24 cellular contexts compared by ENCODE assay signal in the genomic region with DNA sequence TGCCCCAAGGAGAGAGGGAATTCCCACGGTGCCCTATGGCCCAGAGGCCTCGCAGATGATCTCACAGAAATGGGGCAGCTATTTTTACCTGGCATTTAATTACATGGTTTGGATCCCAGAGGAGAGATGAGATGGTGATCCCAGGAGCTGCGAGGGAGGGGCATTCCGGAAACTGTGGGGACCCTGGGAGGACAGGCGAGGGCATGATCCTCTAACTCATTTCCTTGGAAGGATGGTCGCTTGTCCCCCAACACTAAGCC. TPM values are rescaled to one million over a fixed set of nuclear protein-coding genes. Genes with fewer than 3 reads are reported as not detected.
DNase-seq lines count a peak whose midpoint lies in the region; ATAC-seq and TF ChIP-seq lines count a peak whose summit lies in the region.
"Had no signal": no experiment of that assay in that cellular context is flagged by ENCODE, and none has a peak within 500 bp of the region (broad histone marks: within the 10 kb centered on the region; RNA-seq: fewer than 3 reads in every experiment).

No MANE protein-coding gene starts in this region.

- H3K27me3 ChIP-seq in SU-DHL-6 (ENCODE audit: low read length), result no peaks in the 10 kb centered on the region
- peaks cover 18% of the 10 kb centered on the region for H3K27me3 ChIP-seq in neural progenitor cell
- peaks cover 8% of the 10 kb centered on the region; the same call in 1 of the 2 replicates for H3K27me3 ChIP-seq in H7 (ENCODE audit: control insufficient read depth, insufficient read depth, low read length)
- H3K27me3 ChIP-seq: SJSA1 had no signal

- H3K4me2 ChIP-seq in SU-DHL-6 (ENCODE audit: low read depth, low read length, poor library complexity, severe bottlenecking) (no peak overlapping the region), neural progenitor cell (no peak overlapping the region)
- H3K4me2 ChIP-seq: PC-9 had no signal

- H3K9me2 ChIP-seq in SU-DHL-6 (replicated peaks; ENCODE audit: insufficient read depth, low read length), result no peaks in the 10 kb centered on the region

- H3K27ac ChIP-seq in SU-DHL-6 (ENCODE audit: low read depth, low read length) (peak overlapping the region; percentile 93), neural progenitor cell (no peak overlapping the region)
- H3K27ac ChIP-seq: 22Rv1, PC-9, SJSA1 had no signal

- TF ChIP-seq CTCF in SU-DHL-6 (IDR thresholded peaks at IDR 0.05; ENCODE audit: insufficient read depth, low read length, poor library complexity, severe bottlenecking) (no peak), neural progenitor cell (IDR thresholded peaks at IDR 0.05) (no peak)

- H3K4me1 ChIP-seq in neural progenitor cell, result peaks cover 5% of the 10 kb centered on the region

- peaks cover 3% of the 10 kb centered on the region for H3K27me3 Mint-ChIP-seq in neural progenitor cell (ENCODE audit: insufficient read depth, low read depth)
- no peaks in the 10 kb centered on the region for H3K27me3 Mint-ChIP-seq in stimulated activated naive B cell treated with anti-CD40 and anti-IgM and Interleukin-4, amounts not matched to agents 10 μg/mL and 1 μg/mL and 100 μg/mL, for 72 hours

- H3K36me3 ChIP-seq in SU-DHL-6 (ENCODE audit: low read length) (no peaks in the 10 kb centered on the region), neural progenitor cell (no peaks in the 10 kb centered on the region), H7 (replicated peaks; ENCODE audit: control insufficient read depth, insufficient read depth, low read length) (no peaks in the 10 kb centered on the region)

- no peaks in the 10 kb centered on the region for H3K9me3 Mint-ChIP-seq in neural progenitor cell
- H3K9me3 Mint-ChIP-seq in stimulated activated naive B cell treated with anti-CD40 and anti-IgM and Interleukin-4, amounts not matched to agents 10 μg/mL and 1 μg/mL and 100 μg/mL, for 72 hours, result no peaks in the 10 kb centered on the region
- H3K9me3 Mint-ChIP-seq: T-cell had no signal

- no peak overlapping the region for H2AFZ ChIP-seq in SU-DHL-6 (ENCODE audit: low read depth, low read length, severe bottlenecking)
- H2AFZ ChIP-seq in neural progenitor cell (replicated peaks), result no peak overlapping the region
- H2AFZ ChIP-seq: PC-9 had no signal

- H3K79me2 ChIP-seq in SU-DHL-6 (ENCODE audit: insufficient read depth, low read length), result peaks cover 91% of the 10 kb centered on the region
- H3K79me2 ChIP-seq in neural progenitor cell (ENCODE audit: low read depth), result no peaks in the 10 kb centered on the region

- H3K4me3 Mint-ChIP-seq in neural progenitor cell, result peak overlapping the region; percentile 72
- H3K4me3 Mint-ChIP-seq in stimulated activated naive B cell treated with anti-CD40 and anti-IgM and Interleukin-4, amounts not matched to agents 10 μg/mL and 1 μg/mL and 100 μg/mL, for 72 hours, result peak overlapping the region; percentile 39 to 68
- H3K4me3 Mint-ChIP-seq: CD4-positive, alpha-beta memory T cell; T-cell had no signal

- H3K4me3 ChIP-seq in SU-DHL-6 (ENCODE audit: insufficient read depth, low read length, poor library complexity, severe bottlenecking) (no peak overlapping the region), neural progenitor cell (no peak overlapping the region), H7 (ENCODE audit: insufficient read depth, low read depth, low read length) (no peak overlapping the region)
- H3K4me3 ChIP-seq: PC-9, SJSA1 had no signal

- ATAC-seq in stimulated activated naive B cell treated with anti-CD40 and anti-IgM and Interleukin-4, amounts not matched to agents 10 μg/mL and 1 μg/mL and 100 μg/mL, for 72 hours (replicated peaks), result no peak
- ATAC-seq in HG03196 (IDR thresholded peaks at IDR 0.05; ENCODE audit: unreplicated experiment), result no peak
- ATAC-seq: T-cell had no signal

- H4K20me1 ChIP-seq in SU-DHL-6 (ENCODE audit: low read depth, low read length) (peaks cover 9% of the 10 kb centered on the region; the same call in 1 of the 2 replicates), neural progenitor cell (ENCODE audit: low read depth) (peaks cover 73% of the 10 kb centered on the region)

- DNase-seq in NCI-H2227 treated with DMSO at 0.1 percent for 48 hours (lab: John Stamatoyannopoulos, UW) (peak; percentile 43), NCI-H2227 (lab: John Stamatoyannopoulos, UW; ENCODE audit: unreplicated experiment) (no peak), neural progenitor cell (ENCODE audit: low spot score) (no peak), H7 (no peak), dermis blood vessel endothelial cell (no peak)
- DNase-seq in stimulated activated naive B cell treated with anti-CD40 and anti-IgM and Interleukin-4, amounts not matched to agents 10 μg/mL and 1 μg/mL and 100 μg/mL, for 72 hours, result no peak
- DNase-seq: CD4-positive, alpha-beta memory T cell; COR-L47; GDM1; KG1; MM.1S; NCI-H1048; NCI-H1694 treated with DMSO at 0.1 percent for 48 hours; NCI-H2081; NCI-H345; NCI-H524; NCI-H774; PC-9; Right ventricle myocardium superior; T-cell had no signal

- peaks cover 25% of the 10 kb centered on the region for H3K4me1 Mint-ChIP-seq in neural progenitor cell
- H3K4me1 Mint-ChIP-seq in stimulated activated naive B cell treated with anti-CD40 and anti-IgM and Interleukin-4, amounts not matched to agents 10 μg/mL and 1 μg/mL and 100 μg/mL, for 72 hours, result peaks cover 47 to 65% of the 10 kb centered on the region in 2 donors

- H3K9ac ChIP-seq in SU-DHL-6 (ENCODE audit: low read length) (no peak overlapping the region), neural progenitor cell (no peak overlapping the region)

- peaks cover 71% of the 10 kb centered on the region for H3F3A ChIP-seq in SU-DHL-6 (ENCODE audit: insufficient read depth)
- H3F3A ChIP-seq in neural progenitor cell (ENCODE audit: low read depth), result no peaks in the 10 kb centered on the region

- H3K36me3 Mint-ChIP-seq in neural progenitor cell, result peaks cover 5% of the 10 kb centered on the region
- H3K36me3 Mint-ChIP-seq in stimulated activated naive B cell treated with anti-CD40 and anti-IgM and Interleukin-4, amounts not matched to agents 10 μg/mL and 1 μg/mL and 100 μg/mL, for 72 hours, result peaks cover 11 to 34% of the 10 kb centered on the region in 2 donors
- H3K36me3 Mint-ChIP-seq: CD4-positive, alpha-beta memory T cell; T-cell had no signal

- no peaks in the 10 kb centered on the region for H3K9me3 ChIP-seq in SU-DHL-6 (ENCODE audit: insufficient read depth, low read length)
- no peaks in the 10 kb centered on the region for H3K9me3 ChIP-seq in neural progenitor cell (ENCODE audit: low read depth)
- H3K9me3 ChIP-seq: SJSA1 had no signal

- peak overlapping the region; percentile 50 for H3K27ac Mint-ChIP-seq in neural progenitor cell
- H3K27ac Mint-ChIP-seq in stimulated activated naive B cell treated with anti-CD40 and anti-IgM and Interleukin-4, amounts not matched to agents 10 μg/mL and 1 μg/mL and 100 μg/mL, for 72 hours, result peak overlapping the region; percentile 90
- H3K27ac Mint-ChIP-seq: CD4-positive, alpha-beta memory T cell; T-cell had no signal

RNA-seq across cellular contexts. Expression of a gene that starts 9.4 kb away (rescaled TPM):
- 2.0 and 15.1 TPM in 2 replicates for total RNA-seq in neural progenitor cell (ENCODE audit: low replicate concordance)
- total RNA-seq in H7 (2014; rRNA removed; shearing (Covaris generic)), result 6.2 and 11.1 TPM in 2 replicates
- 2.5 and 4.4 TPM in 2 replicates for total RNA-seq in dermis blood vessel endothelial cell
